In the genomic region with DNA sequence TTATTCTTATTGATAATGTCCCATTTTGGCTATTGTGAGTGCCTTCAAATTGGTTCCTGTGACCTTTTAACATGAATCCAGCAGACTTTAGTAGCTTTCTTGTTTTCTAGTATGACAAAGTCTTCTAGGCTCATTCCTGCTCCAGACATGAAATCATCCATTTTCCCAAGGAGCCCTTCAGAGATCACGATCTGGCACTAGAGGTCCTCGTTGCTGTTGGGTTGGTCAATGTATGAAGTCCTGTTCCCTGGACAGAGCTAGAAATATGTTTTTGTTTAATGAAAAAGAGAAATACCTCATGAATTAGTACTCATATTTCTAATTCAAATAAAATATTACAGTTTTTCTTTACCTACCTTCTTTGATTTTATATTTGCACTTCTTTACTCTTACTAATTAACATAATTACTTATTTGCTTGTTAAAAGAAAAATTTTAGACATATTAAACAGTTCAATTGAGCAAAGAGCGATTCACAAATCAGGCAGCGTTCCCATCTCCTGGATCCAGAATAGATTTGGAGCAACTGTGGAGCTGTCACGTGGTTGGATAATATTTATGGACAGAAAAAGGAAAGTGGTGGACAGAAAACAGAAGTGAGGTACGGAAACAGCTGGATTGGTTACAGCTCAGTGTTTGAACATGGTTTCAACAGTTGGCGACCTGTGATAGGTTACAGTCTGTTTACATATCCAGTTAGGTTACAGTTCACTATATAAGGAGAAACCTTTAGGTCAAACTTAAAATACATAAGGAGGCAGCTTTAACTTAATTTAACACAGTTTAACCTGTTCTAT, we compare ENCODE assay signal across 1 cellular context.
TF ChIP-seq lines count a peak whose summit lies in the region.

No MANE protein-coding gene starts in this region.

TF ChIP-seq in SK-N-SH treated with all-trans-retinoic acid at 6 μM for 48 hours, 23 proteins besides CTCF, POLR2A, EP300 and RAD21 (continued from another document):
- TF ChIP-seq ZNF8 (CRISPR knock-in tag; IDR thresholded peaks at IDR 0.05) = no peak
- no peak for TF ChIP-seq ZFP30 (CRISPR knock-in tag; IDR thresholded peaks at IDR 0.05)
- TF ChIP-seq, protein P1, sequence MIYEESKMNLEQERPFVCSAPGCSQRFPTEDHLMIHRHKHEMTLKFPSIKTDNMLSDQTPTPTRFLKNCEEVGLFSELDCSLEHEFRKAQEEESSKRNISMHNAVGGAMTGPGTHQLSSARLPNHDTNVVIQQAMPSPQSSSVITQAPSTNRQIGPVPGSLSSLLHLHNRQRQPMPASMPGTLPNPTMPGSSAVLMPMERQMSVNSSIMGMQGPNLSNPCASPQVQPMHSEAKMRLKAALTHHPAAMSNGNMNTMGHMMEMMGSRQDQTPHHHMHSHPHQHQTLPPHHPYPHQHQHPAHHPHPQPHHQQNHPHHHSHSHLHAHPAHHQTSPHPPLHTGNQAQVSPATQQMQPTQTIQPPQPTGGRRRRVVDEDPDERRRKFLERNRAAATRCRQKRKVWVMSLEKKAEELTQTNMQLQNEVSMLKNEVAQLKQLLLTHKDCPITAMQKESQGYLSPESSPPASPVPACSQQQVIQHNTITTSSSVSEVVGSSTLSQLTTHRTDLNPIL (CRISPR knock-in tag; IDR thresholded peaks at IDR 0.05; ENCODE audit: low read depth) = no peak
TF ChIP-seq in SK-N-SH treated with all-trans-retinoic acid at 6 μM for 48 hours: peak in this region for 0.
